1 cellular context compared by ENCODE assay signal in genomic region chr19:48990400-48990799, GRCh38.
A peak's percentile ranks its signal among the peaks of the same experiment; 100 is the strongest.
TF ChIP-seq lines count a peak whose summit lies in the region.

No MANE protein-coding gene starts in this region.

TF ChIP-seq in HepG2, 621 proteins besides CTCF, POLR2A, EP300 and RAD21:
- TF ChIP-seq SCMH1 (CRISPR knock-in tag; IDR thresholded peaks at IDR 0.05; ENCODE audit: borderline replicate concordance) = no peak
- TF ChIP-seq NCOA5 (CRISPR knock-in tag; IDR thresholded peaks at IDR 0.05) = no peak
- TF ChIP-seq, protein P1, sequence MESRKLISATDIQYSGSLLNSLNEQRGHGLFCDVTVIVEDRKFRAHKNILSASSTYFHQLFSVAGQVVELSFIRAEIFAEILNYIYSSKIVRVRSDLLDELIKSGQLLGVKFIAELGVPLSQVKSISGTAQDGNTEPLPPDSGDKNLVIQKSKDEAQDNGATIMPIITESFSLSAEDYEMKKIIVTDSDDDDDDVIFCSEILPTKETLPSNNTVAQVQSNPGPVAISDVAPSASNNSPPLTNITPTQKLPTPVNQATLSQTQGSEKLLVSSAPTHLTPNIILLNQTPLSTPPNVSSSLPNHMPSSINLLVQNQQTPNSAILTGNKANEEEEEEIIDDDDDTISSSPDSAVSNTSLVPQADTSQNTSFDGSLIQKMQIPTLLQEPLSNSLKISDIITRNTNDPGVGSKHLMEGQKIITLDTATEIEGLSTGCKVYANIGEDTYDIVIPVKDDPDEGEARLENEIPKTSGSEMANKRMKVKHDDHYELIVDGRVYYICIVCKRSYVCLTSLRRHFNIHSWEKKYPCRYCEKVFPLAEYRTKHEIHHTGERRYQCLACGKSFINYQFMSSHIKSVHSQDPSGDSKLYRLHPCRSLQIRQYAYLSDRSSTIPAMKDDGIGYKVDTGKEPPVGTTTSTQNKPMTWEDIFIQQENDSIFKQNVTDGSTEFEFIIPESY (CRISPR knock-in tag; IDR thresholded peaks at IDR 0.05) = 0 out of 2 replicates have a peak, but pooled peaks have one; percentile 16
